In the genomic region with DNA sequence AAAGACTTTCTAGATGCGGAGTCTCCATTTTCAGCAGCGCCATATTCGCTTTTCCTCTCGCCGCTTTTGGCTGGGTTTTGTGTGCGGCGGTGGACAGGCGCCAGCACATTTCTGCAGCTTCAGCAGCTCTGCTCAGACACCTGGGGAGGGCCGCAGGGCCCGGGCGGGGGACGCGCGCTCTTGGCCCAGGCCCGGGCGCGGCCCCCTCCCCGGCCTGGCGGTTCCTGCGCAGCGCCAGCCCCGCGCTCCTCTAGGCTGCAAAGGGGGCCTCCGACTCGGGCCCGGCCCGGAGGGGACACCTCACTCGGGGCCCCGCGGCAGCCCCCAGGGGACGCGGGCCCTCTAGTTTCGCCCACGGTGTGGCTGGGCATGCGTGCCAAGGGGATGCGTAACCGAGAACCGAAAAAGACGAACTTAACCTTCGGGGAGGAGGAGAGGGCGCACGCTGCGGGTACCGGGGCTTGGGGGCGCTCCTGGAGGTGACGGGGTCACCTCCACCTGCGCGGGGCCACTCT, we compare ENCODE assay signal across 8 cellular contexts. TPM values are rescaled to one million over a fixed set of nuclear protein-coding genes. Genes with fewer than 3 reads are reported as not detected.
DNase-seq lines count a peak whose midpoint lies in the region; ATAC-seq and TF ChIP-seq lines count a peak whose summit lies in the region.

No MANE protein-coding gene starts in this region.

- ATAC-seq in GM18907 (IDR thresholded peaks at IDR 0.05; ENCODE audit: unreplicated experiment) (peak; percentile 67), HG03159 (IDR thresholded peaks at IDR 0.05; ENCODE audit: unreplicated experiment) (peak; percentile 56), lower lobe of right lung (peak; percentile 89)

- peaks cover 13% of the 10 kb centered on the region for H3K4me1 ChIP-seq in lower lobe of right lung

- no peaks in the 10 kb centered on the region for H3K36me3 ChIP-seq in lower lobe of right lung

- peak overlapping the region; percentile 95 for H3K27ac ChIP-seq in lower lobe of right lung

- no peak for DNase-seq in AG04449 (ENCODE audit: low read depth, low spot score)
- DNase-seq in activated CD4-positive, alpha-beta T cell treated with anti-CD3 and anti-CD28 coated beads for 1 hour = peak; percentile 43
- DNase-seq in dermis blood vessel endothelial cell = peak; percentile 34
- DNase-seq in lower lobe of right lung = peak; percentile 61
- DNase-seq in stimulated activated CD4-positive, alpha-beta T cell treated with anti-CD3 and anti-CD28 coated beads, TNF-alpha, amount 100 ng/mL, for 4 hours (ENCODE audit: low read depth in 3 of 3) = peak in 2 of 3 experiments; percentile 40 to 64
- no peak for DNase-seq in pons (ENCODE audit: low spot score)

- intact Hi-C loops in lower lobe of right lung (cut with DNase I) = no loop called here

- CTCF ChIA-PET in AG04449 (lab: Yijun Ruan, JAX) = no interaction called here

- H3K27me3 ChIP-seq in lower lobe of right lung (ENCODE audit: low read depth) = no peaks in the 10 kb centered on the region

- no peaks in the 10 kb centered on the region for H3K9me3 ChIP-seq in lower lobe of right lung

- POLR2A ChIA-PET in AG04449 (lab: Yijun Ruan, JAX) = no interaction called here

- no peak for TF ChIP-seq CTCF in AG04449 (IDR thresholded peaks at IDR 0.05; ENCODE audit: insufficient read depth, low read length, missing control alignments)
- TF ChIP-seq CTCF in lower lobe of right lung (IDR thresholded peaks at IDR 0.05) = no peak

- H3K4me3 ChIP-seq in AG04449 (ENCODE audit: low read depth, low read length) (peak overlapping the region; percentile 55), lower lobe of right lung (peak overlapping the region; percentile 72)

RNA-seq across cellular contexts. Expression of gene EBLN1, which starts 34.5 kb away (rescaled TPM):
- total RNA-seq in dermis blood vessel endothelial cell (not detected in 2 replicates), lower lobe of right lung (not detected)

Comparison
In these comparisons a context has a peak if more than half of its experiments do, and no peak if none do; other contexts are left out.
1. DNase-seq: peak in activated CD4-positive, alpha-beta T cell treated with anti-CD3 and anti-CD28 coated beads for 1 hour (single experiment), dermis blood vessel endothelial cell (single experiment), lower lobe of right lung (single experiment) and stimulated activated CD4-positive, alpha-beta T cell treated with anti-CD3 and anti-CD28 coated beads, TNF-alpha, amount 100 ng/mL, for 4 hours (2 of 3); none in AG04449 (single experiment) and pons (single experiment).
2. Peak in every context shown above with its lines, with median percentiles within 50 percentile points of each other: ATAC-seq.